In genomic region chr3:150183619-150184425, GRCh38 we compare ENCODE assay signal across 8 cellular contexts.
A peak's percentile ranks its signal among the peaks of the same experiment; 100 is the strongest.
DNase-seq lines count a peak whose midpoint lies in the region; ATAC-seq and TF ChIP-seq lines count a peak whose summit lies in the region.

No MANE protein-coding gene starts in this region.

- ATAC-seq in HG02759 (IDR thresholded peaks at IDR 0.05; ENCODE audit: unreplicated experiment) (peak; percentile 88), T-helper 17 cell (peak; percentile 88), sciatic nerve (peak; percentile 97), HG03469 (IDR thresholded peaks at IDR 0.05; ENCODE audit: unreplicated experiment) (no peak)

- peaks cover 20% of the 10 kb centered on the region for H3K27me3 Mint-ChIP-seq in T-helper 17 cell

- no peaks in the 10 kb centered on the region for H3K9me3 ChIP-seq in T-helper 17 cell (ENCODE audit: control insufficient read depth, low read length, poor library complexity, severe bottlenecking)

- H3K36me3 Mint-ChIP-seq in T-helper 17 cell (ENCODE audit: low read depth) = no peaks in the 10 kb centered on the region

- no peaks in the 10 kb centered on the region for H3K4me1 Mint-ChIP-seq in T-helper 17 cell

- intact Hi-C loops in sciatic nerve (cut with DNase I) = loop anchor here (5.0 kb wide), 1 partner anchor 212 kb away; the partner anchor contains the start of gene PFN2

- TF ChIP-seq CTCF in GM12872 (IDR thresholded peaks at IDR 0.05; ENCODE audit: insufficient read depth, low read depth, low read length) = peak; percentile 73

- DNase-seq in NCI-H1436 treated with DMSO at 0.1 percent for 48 hours (lab: John Stamatoyannopoulos, UW) (peak; percentile 17), T-helper 17 cell (peak in 1 of 3 donors; percentile 20), brain pericyte (ENCODE audit: low read depth, low spot score) (peak; percentile 25), sciatic nerve (ENCODE audit: low spot score) (peak; percentile 80)

- no peak overlapping the region for H3K4me3 Mint-ChIP-seq in T-helper 17 cell

- peak overlapping the region; percentile 13 for H3K4me3 ChIP-seq in iPS-11a (ENCODE audit: low read depth, low read length)

- H3K27ac Mint-ChIP-seq in T-helper 17 cell = no peak overlapping the region
